Comparison of ENCODE assay signal across 8 cellular contexts in genomic region chr7:143381427-143382125, GRCh38. TPM values are rescaled to one million over a fixed set of nuclear protein-coding genes. Genes with fewer than 3 reads are reported as not detected.
DNase-seq lines count a peak whose midpoint lies in the region; ATAC-seq and TF ChIP-seq lines count a peak whose summit lies in the region.

No MANE protein-coding gene starts in this region.

- H3K27me3 ChIP-seq in AG04450 (ENCODE audit: control insufficient read depth, insufficient read depth, low read length), result no peaks in the 10 kb centered on the region
- no peaks in the 10 kb centered on the region for H3K27me3 ChIP-seq in endocrine pancreas (ENCODE audit: control insufficient read depth, insufficient read depth, low read length)
- no peaks in the 10 kb centered on the region for H3K27me3 ChIP-seq in mononuclear cell (ENCODE audit: insufficient read depth, low read length)

- no peaks in the 10 kb centered on the region for H3K36me3 ChIP-seq in endocrine pancreas (ENCODE audit: control insufficient read depth, insufficient read depth, low read length)

- ATAC-seq in GM18520 (IDR thresholded peaks at IDR 0.05; ENCODE audit: unreplicated experiment), result peak; percentile 4
- ATAC-seq in HG03064 (IDR thresholded peaks at IDR 0.05; ENCODE audit: low read depth, unreplicated experiment), result peak; percentile 7

- no peak overlapping the region for H3K27ac Mint-ChIP-seq in type B pancreatic cell

- peak overlapping the region; percentile 92 for H3K27ac ChIP-seq in AG04450 (ENCODE audit: low read depth, low read length)
- H3K27ac ChIP-seq in RWPE1, result peak overlapping the region; percentile 95

- H3K4me3 ChIP-seq in AG04450 (ENCODE audit: low read depth, low read length), result peak overlapping the region; percentile 93
- no peak overlapping the region for H3K4me3 ChIP-seq in endocrine pancreas (ENCODE audit: control insufficient read depth, insufficient read depth, low read length)
- peak overlapping the region; percentile 93 for H3K4me3 ChIP-seq in mononuclear cell (ENCODE audit: low read length)

- H3K9me3 ChIP-seq in AG04450 (ENCODE audit: control insufficient read depth, insufficient read depth, low read length) (no peaks in the 10 kb centered on the region; the same call in 1 of the 2 replicates), endocrine pancreas (ENCODE audit: control insufficient read depth, low read length) (no peaks in the 10 kb centered on the region), mononuclear cell (ENCODE audit: low read depth, low read length) (no peaks in the 10 kb centered on the region)

- H3K9ac ChIP-seq in endocrine pancreas (ENCODE audit: control insufficient read depth, insufficient read depth, low read length), result peak overlapping the region; percentile 84

- H3K4me1 ChIP-seq in endocrine pancreas (ENCODE audit: control insufficient read depth, insufficient read depth, low read length) (no peaks in the 10 kb centered on the region), mononuclear cell (ENCODE audit: insufficient read depth, low read length) (peaks cover 83% of the 10 kb centered on the region)

- H3K4me3 Mint-ChIP-seq in type B pancreatic cell, result peak overlapping the region; percentile 82

- POLR2A ChIA-PET in AG04450 (lab: Yijun Ruan, JAX), result interaction anchor here (0.7 to 6.2 kb wide), 12 partner anchors 10 to 141 kb away, joined by 3 to 83 read pairs (median 4); partner anchors contain the start of gene CASP2
- POLR2A ChIA-PET in RWPE1 (lab: Yijun Ruan, JAX; ENCODE audit: low non-redundant PET), result interaction anchor here (0.6 kb wide), 1 partner anchor 33 kb away, joined by 6 read pairs; no protein-coding TSS in a partner anchor

- CTCF ChIA-PET in AG04450 (lab: Charles Lee), result interaction anchor here (0.6 to 3.0 kb wide), 4 partner anchors 11 to 94 kb away, joined by 3 to 12 read pairs (median 7); partner anchors contain the start of gene CASP2
- CTCF ChIA-PET in RWPE1 (lab: Yijun Ruan, JAX), result interaction anchor here (0.9 kb wide), 1 partner anchor 11 kb away, joined by 4 read pairs; no protein-coding TSS in a partner anchor

- TF ChIP-seq CTCF in AG04450 (IDR thresholded peaks at IDR 0.05; ENCODE audit: low read depth, low read length), result no peak
- no peak for TF ChIP-seq CTCF in RWPE1 (conservative IDR thresholded peaks at IDR 0.05; ENCODE audit: low read depth)
- TF ChIP-seq CTCF in type B pancreatic cell (conservative IDR thresholded peaks at IDR 0.05), result no peak

- H3K36me3 Mint-ChIP-seq in type B pancreatic cell, result no peaks in the 10 kb centered on the region

- peaks cover 19% of the 10 kb centered on the region for H3K4me1 Mint-ChIP-seq in type B pancreatic cell (ENCODE audit: unreplicated experiment)

- H3K9me3 Mint-ChIP-seq in type B pancreatic cell, result no peaks in the 10 kb centered on the region

- H3K27me3 Mint-ChIP-seq in type B pancreatic cell, result no peaks in the 10 kb centered on the region

- peak; percentile 55 for DNase-seq in AG04450 (ENCODE audit: low read depth, low spot score)
- peak; percentile 54 for DNase-seq in RWPE1 (ENCODE audit: low spot score)
- no peak for DNase-seq in type B pancreatic cell (ENCODE audit: extremely low spot score, unreplicated experiment)
- no peak for DNase-seq in T-helper 9 cell

RNA-seq across cellular contexts. Expression of gene ZYX, which starts 0.4 kb away (rescaled TPM):
- polyA plus RNA-seq in AG04450 (2011; rRNA removed), result 32.6 and 76.4 TPM in 2 replicates
- 111 and 154 TPM in 2 replicates for polyA minus RNA-seq in AG04450 (2011; rRNA and poly(A)+ RNA removed)
- total RNA-seq in mononuclear cell (64.0 TPM), type B pancreatic cell (ENCODE audit: low replicate concordance) (73.2 and 107 TPM in 2 replicates)

RNA-seq across cellular contexts. Expression of gene FAM131B, which starts 19.1 kb away (rescaled TPM):
- polyA plus RNA-seq in AG04450 (2011; rRNA removed), result 3.1 and 4.2 TPM in 2 replicates
- 6.9 and 7.0 TPM in 2 replicates for polyA minus RNA-seq in AG04450 (2011; rRNA and poly(A)+ RNA removed)
- total RNA-seq in mononuclear cell (0.84 TPM), type B pancreatic cell (ENCODE audit: low replicate concordance) (2.1 and 6.5 TPM in 2 replicates)

RNA-seq across cellular contexts. Expression of gene EPHA1, which starts 27.1 kb away (rescaled TPM):
- 0.09 TPM in 1 of 2 replicates, not detected in the other for polyA plus RNA-seq in AG04450 (2011; rRNA removed)
- 0.30 TPM in 1 of 2 replicates, not detected in the other for polyA minus RNA-seq in AG04450 (2011; rRNA and poly(A)+ RNA removed)
- total RNA-seq in mononuclear cell (2.3 TPM), type B pancreatic cell (ENCODE audit: low replicate concordance) (18.0 and 40.1 TPM in 2 replicates)

Comparison
In these comparisons a context has a peak if more than half of its experiments do, and no peak if none do; other contexts are left out.
1. DNase-seq: peak in AG04450 (single experiment) and RWPE1 (single experiment); none in type B pancreatic cell (single experiment) and T-helper 9 cell (single experiment).